ENCODE assay signal across 24 cellular contexts in genomic region chr1:224519874-224520273, GRCh38.
"Had no signal": no experiment of that assay in that cellular context is flagged by ENCODE, and none has a peak within 500 bp of the region (broad histone marks: within the 10 kb centered on the region; RNA-seq: fewer than 3 reads in every experiment).

No MANE protein-coding gene starts in this region.

- H3K4me3 ChIP-seq: adrenal gland, breast epithelium had no signal

- DNase-seq: activated CD4-positive, alpha-beta T cell treated with anti-CD3 and anti-CD28 coated beads for 4 hours; activated CD8-positive, alpha-beta memory T cell treated with anti-CD3 and anti-CD28 coated beads, Interleukin-2, amount 50 U/mL, for 4 hours; activated CD8-positive, alpha-beta T cell treated with anti-CD3 and anti-CD28 coated beads for 36 hours; activated gamma-delta T cell treated with Interleukin-2 at 50 U/mL for 16 hours; activated naive CD4-positive, alpha-beta T cell treated with anti-CD3 and anti-CD28 coated beads, Interleukin-2, amount 10 ng/mL, durations not matched to agents 7 days and 5 days; activated naive CD8-positive, alpha-beta T cell treated with anti-CD3 and anti-CD28 coated beads, Interleukin-2, amount 10 ng/mL, durations not matched to agents 7 days and 5 days; activated T-cell treated with anti-CD3 and anti-CD28 coated beads, Interleukin-2, amount 50 U/mL, for 72 hours; adrenal gland; aorta; caudate nucleus; NCI-H1092 treated with DMSO at 0.1 percent for 48 hours; NCI-H1417 treated with DMSO at 0.1 percent for 48 hours; NCI-H2029; NCI-H2107; NCI-H226; NCI-H526 treated with DMSO at 0.1 percent for 48 hours; NCI-H82; RPMI8226; SK-N-SH; T-helper 1 cell had no signal

- H3K4me1 Mint-ChIP-seq: activated naive CD4-positive, alpha-beta T cell treated with anti-CD3 and anti-CD28 coated beads, Interleukin-2, amount 10 ng/mL, durations not matched to agents 7 days and 5 days; activated naive CD8-positive, alpha-beta T cell treated with anti-CD3 and anti-CD28 coated beads, Interleukin-2, amount 10 ng/mL, durations not matched to agents 7 days and 5 days had no signal

- H3K27ac Mint-ChIP-seq: activated CD8-positive, alpha-beta T cell treated with anti-CD3 and anti-CD28 coated beads for 36 hours; activated naive CD4-positive, alpha-beta T cell treated with anti-CD3 and anti-CD28 coated beads, Interleukin-2, amount 10 ng/mL, durations not matched to agents 7 days and 5 days; activated naive CD8-positive, alpha-beta T cell treated with anti-CD3 and anti-CD28 coated beads, Interleukin-2, amount 10 ng/mL, durations not matched to agents 7 days and 5 days; activated T-cell treated with anti-CD3 and anti-CD28 coated beads, Interleukin-2, amount 50 U/mL, for 72 hours; activated T-helper 2 cell treated with anti-CD3 and anti-CD28 coated beads, Interferon-gamma antibody, Interleukin-2, Interleukin-4, amounts not matched to agents 10 μg/mL and 5 μg/mL and 100 μg/mL, durations not matched to agents 14 hours and 24 hours and 36 hours had no signal

- H3K27me3 ChIP-seq: adrenal gland, breast epithelium had no signal

- H3K9me3 ChIP-seq: adrenal gland, breast epithelium, SK-N-SH had no signal

- H3K36me3 ChIP-seq: adrenal gland, breast epithelium had no signal

- H3K4me1 ChIP-seq: adrenal gland, breast epithelium had no signal

- H3K27ac ChIP-seq: adrenal gland, breast epithelium had no signal

- H3K9me2 ChIP-seq: SK-N-SH had no signal

- H3K27me3 Mint-ChIP-seq: activated CD8-positive, alpha-beta T cell treated with anti-CD3 and anti-CD28 coated beads for 36 hours had no signal

- ATAC-seq: activated CD4-positive, CD25-positive, alpha-beta regulatory T cell treated with anti-CD3 and anti-CD28 coated beads, Interleukin-2, amount 50 U/mL, for 24 hours; activated CD8-positive, alpha-beta T cell treated with anti-CD3 and anti-CD28 coated beads for 36 hours; activated T-cell treated with anti-CD3 and anti-CD28 coated beads, Interleukin-2, amount 50 U/mL, for 72 hours; Right ventricle myocardium inferior had no signal

- H3K4me3 Mint-ChIP-seq: activated CD8-positive, alpha-beta T cell treated with anti-CD3 and anti-CD28 coated beads for 36 hours; activated naive CD4-positive, alpha-beta T cell treated with anti-CD3 and anti-CD28 coated beads, Interleukin-2, amount 10 ng/mL, durations not matched to agents 7 days and 5 days; activated naive CD8-positive, alpha-beta T cell treated with anti-CD3 and anti-CD28 coated beads, Interleukin-2, amount 10 ng/mL, durations not matched to agents 7 days and 5 days; activated T-cell treated with anti-CD3 and anti-CD28 coated beads, Interleukin-2, amount 50 U/mL, for 72 hours had no signal

- H3K9me3 Mint-ChIP-seq: activated CD8-positive, alpha-beta T cell treated with anti-CD3 and anti-CD28 coated beads for 36 hours; activated naive CD4-positive, alpha-beta T cell treated with anti-CD3 and anti-CD28 coated beads, Interleukin-2, amount 10 ng/mL, durations not matched to agents 7 days and 5 days; activated naive CD8-positive, alpha-beta T cell treated with anti-CD3 and anti-CD28 coated beads, Interleukin-2, amount 10 ng/mL, durations not matched to agents 7 days and 5 days; activated T-cell treated with anti-CD3 and anti-CD28 coated beads, Interleukin-2, amount 50 U/mL, for 72 hours; activated T-helper 2 cell treated with anti-CD3 and anti-CD28 coated beads, Interferon-gamma antibody, Interleukin-2, Interleukin-4, amounts not matched to agents 10 μg/mL and 5 μg/mL and 100 μg/mL, durations not matched to agents 14 hours and 24 hours and 36 hours had no signal

- H3K4me2 ChIP-seq: SK-N-SH had no signal

- H3K36me3 Mint-ChIP-seq: activated naive CD4-positive, alpha-beta T cell treated with anti-CD3 and anti-CD28 coated beads, Interleukin-2, amount 10 ng/mL, durations not matched to agents 7 days and 5 days; activated naive CD8-positive, alpha-beta T cell treated with anti-CD3 and anti-CD28 coated beads, Interleukin-2, amount 10 ng/mL, durations not matched to agents 7 days and 5 days had no signal
